ENCODE assay signal across 1 cellular context in the genomic region with DNA sequence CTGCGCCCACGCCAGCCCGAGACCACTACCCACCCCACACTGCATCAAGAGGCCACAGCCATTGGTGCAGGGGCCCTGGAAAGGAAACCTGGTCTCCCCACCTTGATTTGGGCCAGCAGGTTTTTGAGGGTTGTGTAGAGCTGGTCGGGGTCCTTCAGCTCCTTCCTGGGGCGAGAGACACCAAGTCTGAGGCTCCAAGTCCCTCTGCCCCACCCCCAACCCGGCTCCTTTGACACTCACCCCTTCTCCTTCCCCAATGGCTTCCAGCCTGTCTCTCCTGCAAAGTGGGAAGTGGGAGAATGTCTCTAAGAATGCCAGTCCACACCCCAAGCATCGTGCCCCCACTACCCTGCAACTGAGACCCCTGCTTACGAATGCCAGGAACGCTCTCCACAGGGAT.
TF ChIP-seq lines count a peak whose summit lies in the region.

No MANE protein-coding gene starts in this region.

TF ChIP-seq in HepG2, 621 proteins besides CTCF, POLR2A, EP300 and RAD21:
- no peak for TF ChIP-seq ZNF552 (CRISPR knock-in tag; IDR thresholded peaks at IDR 0.05; ENCODE audit: borderline replicate concordance)
- TF ChIP-seq, protein P1, sequence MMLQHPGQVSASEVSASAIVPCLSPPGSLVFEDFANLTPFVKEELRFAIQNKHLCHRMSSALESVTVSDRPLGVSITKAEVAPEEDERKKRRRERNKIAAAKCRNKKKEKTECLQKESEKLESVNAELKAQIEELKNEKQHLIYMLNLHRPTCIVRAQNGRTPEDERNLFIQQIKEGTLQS (CRISPR knock-in tag; IDR thresholded peaks at IDR 0.05), result no peak
- TF ChIP-seq POLR2G (IDR thresholded peaks at IDR 0.05; ENCODE audit: low read depth, low read length), result 0 out of 2 replicates have a peak, but pooled peaks have one; percentile 24
